ENCODE assay signal across 8 cellular contexts in the genomic region with DNA sequence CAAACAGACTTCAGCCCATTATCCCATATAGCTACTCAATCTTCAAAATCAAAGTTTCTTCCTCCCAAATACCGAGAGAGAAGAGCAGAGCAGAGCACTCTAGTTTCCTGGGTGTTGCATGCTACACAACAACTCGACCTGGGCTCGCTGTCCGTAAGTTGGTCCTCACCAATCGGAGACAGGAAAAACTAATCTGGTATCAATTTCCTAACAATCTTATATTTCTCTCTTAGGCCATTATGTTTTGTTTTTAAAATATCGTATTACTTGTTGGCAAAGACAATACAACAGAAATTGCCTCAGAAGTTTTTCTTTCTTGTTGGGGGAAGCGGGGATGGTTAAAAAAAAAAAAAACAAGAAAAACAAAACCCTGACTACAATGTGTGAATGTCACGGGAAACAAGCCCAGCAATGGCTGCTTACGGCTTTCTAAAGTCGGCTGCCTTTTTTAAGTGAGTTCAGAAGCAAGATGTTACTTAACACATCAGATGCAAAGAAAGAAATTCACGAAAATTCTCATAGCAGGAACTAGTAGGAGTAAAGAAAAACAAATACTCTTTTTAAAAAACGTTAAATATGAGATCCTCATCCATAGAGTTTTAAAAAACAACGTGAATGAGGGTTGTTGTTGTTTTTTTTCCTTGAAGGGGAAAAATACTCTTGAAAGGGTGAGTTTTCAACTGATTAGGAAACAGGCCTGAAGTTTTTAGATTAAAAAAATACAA. TPM values are rescaled to one million over a fixed set of nuclear protein-coding genes. Genes with fewer than 3 reads are reported as not detected.
DNase-seq lines count a peak whose midpoint lies in the region; ATAC-seq and TF ChIP-seq lines count a peak whose summit lies in the region.

No MANE protein-coding gene starts in this region.

- TF ChIP-seq POLR2A in breast epithelium (IDR thresholded peaks at IDR 0.05) (no peak), right lobe of liver (IDR thresholded peaks at IDR 0.05) (no peak)

- no peak for ATAC-seq in activated T-cell treated with anti-CD3 and anti-CD28 coated beads, Interleukin-2, amount 50 U/mL, for 4 hours
- ATAC-seq in right lobe of liver: peak in 1 of 4 donors; percentile 21
- no peak for ATAC-seq in GM19035 (IDR thresholded peaks at IDR 0.05; ENCODE audit: unreplicated experiment)
- ATAC-seq in HG03097 (IDR thresholded peaks at IDR 0.05; ENCODE audit: low FRiP score, unreplicated experiment): no peak

- H3K9me3 Mint-ChIP-seq in activated T-cell treated with anti-CD3 and anti-CD28 coated beads, Interleukin-2, amount 50 U/mL, for 4 hours: no peaks in the 10 kb centered on the region

- no peak for TF ChIP-seq CTCF in breast epithelium (IDR thresholded peaks at IDR 0.05)
- TF ChIP-seq CTCF in right lobe of liver (IDR thresholded peaks at IDR 0.05): no peak

- H3K4me3 ChIP-seq in breast epithelium: peak overlapping the region; percentile 68 to 88 (median 75)
- peak overlapping the region; percentile 66 to 71 (median 68) for H3K4me3 ChIP-seq in right lobe of liver
- H3K4me3 ChIP-seq in thymus (ENCODE audit: low read length): peak overlapping the region; percentile 76

- H3K4me3 Mint-ChIP-seq in activated T-cell treated with anti-CD3 and anti-CD28 coated beads, Interleukin-2, amount 50 U/mL, for 4 hours: peak overlapping the region; percentile 100

- intact Hi-C loops in breast epithelium (cut with DNase I; ENCODE audit: low total_unique reads) (no loop called here), right lobe of liver (cut with DNase I) (no loop called here)

- H3K9me3 ChIP-seq in breast epithelium (no peaks in the 10 kb centered on the region), right lobe of liver (no peaks in the 10 kb centered on the region), thymus (ENCODE audit: control insufficient read depth) (no peaks in the 10 kb centered on the region)

- peaks cover 1 to 12% of the 10 kb centered on the region in 2 donors for H3K4me1 ChIP-seq in breast epithelium
- no peaks in the 10 kb centered on the region for H3K4me1 ChIP-seq in right lobe of liver
- H3K4me1 ChIP-seq in thymus (ENCODE audit: control insufficient read depth, insufficient read depth, low read length): peaks cover 25% of the 10 kb centered on the region

- peak overlapping the region; percentile 92 to 98 for H3K27ac ChIP-seq in breast epithelium
- peak overlapping the region; percentile 70 to 96 (median 75) for H3K27ac ChIP-seq in right lobe of liver
- H3K27ac ChIP-seq in thymus (ENCODE audit: low read depth): peak overlapping the region; percentile 97

- WGBS in right lobe of liver (ENCODE audit: insufficient coverage, low coverage, low lambda C conversion rate, missing lambda C conversion rate): 0% methylated on average over 13 of the region's 13 CpGs
- under 1% methylated on average over 13 of the region's 13 CpGs for WGBS in thymus

- peaks cover 5% of the 10 kb centered on the region for H3K36me3 Mint-ChIP-seq in activated T-cell treated with anti-CD3 and anti-CD28 coated beads, Interleukin-2, amount 50 U/mL, for 4 hours (ENCODE audit: insufficient read depth)

- H3K36me3 ChIP-seq in breast epithelium (no peaks in the 10 kb centered on the region), right lobe of liver (no peaks in the 10 kb centered on the region), thymus (ENCODE audit: control insufficient read depth, insufficient read depth) (peaks cover 4% of the 10 kb centered on the region)

- no peak for DNase-seq in activated T-cell treated with anti-CD3 and anti-CD28 coated beads, Interleukin-2, amount 50 U/mL, for 4 hours
- DNase-seq in activated T-cell treated with anti-CD3 and anti-CD28 coated beads, Interleukin-2, amount 50 U/mL, for 1 hour: no peak
- DNase-seq in NCI-H526 treated with DMSO at 0.1 percent for 48 hours (lab: John Stamatoyannopoulos, UW) (peak; percentile 44), breast epithelium (ENCODE audit: low spot score in 2 of 2) (no peak), right lobe of liver (no peak)

- H3K4me1 Mint-ChIP-seq in activated T-cell treated with anti-CD3 and anti-CD28 coated beads, Interleukin-2, amount 50 U/mL, for 4 hours (ENCODE audit: low read depth): peaks cover 56% of the 10 kb centered on the region

- H3K27me3 Mint-ChIP-seq in activated T-cell treated with anti-CD3 and anti-CD28 coated beads, Interleukin-2, amount 50 U/mL, for 4 hours (ENCODE audit: low read depth): no peaks in the 10 kb centered on the region

- H3K27me3 ChIP-seq in breast epithelium (no peaks in the 10 kb centered on the region), right lobe of liver (no peaks in the 10 kb centered on the region), thymus (ENCODE audit: control insufficient read depth, insufficient read depth) (no peaks in the 10 kb centered on the region)

RNA-seq across cellular contexts. Expression of gene VGLL4, which starts 1.9 kb away (rescaled TPM):
- total RNA-seq in activated T-cell treated with anti-CD3 and anti-CD28 coated beads, Interleukin-2, amount 50 U/mL, for 4 hours: 10 to 100 TPM; 26.0 to 30.0 (median 28.5) TPM
- total RNA-seq in breast epithelium (10 to 100 TPM; 48.0 to 90.0 (median 68.5) TPM), right lobe of liver (10 to 100 TPM; 10.4 to 22.4 (median 15.2) TPM)
- polyA plus RNA-seq in thymus: 47.0 TPM
